22 cellular contexts compared by ENCODE assay signal in the genomic region with DNA sequence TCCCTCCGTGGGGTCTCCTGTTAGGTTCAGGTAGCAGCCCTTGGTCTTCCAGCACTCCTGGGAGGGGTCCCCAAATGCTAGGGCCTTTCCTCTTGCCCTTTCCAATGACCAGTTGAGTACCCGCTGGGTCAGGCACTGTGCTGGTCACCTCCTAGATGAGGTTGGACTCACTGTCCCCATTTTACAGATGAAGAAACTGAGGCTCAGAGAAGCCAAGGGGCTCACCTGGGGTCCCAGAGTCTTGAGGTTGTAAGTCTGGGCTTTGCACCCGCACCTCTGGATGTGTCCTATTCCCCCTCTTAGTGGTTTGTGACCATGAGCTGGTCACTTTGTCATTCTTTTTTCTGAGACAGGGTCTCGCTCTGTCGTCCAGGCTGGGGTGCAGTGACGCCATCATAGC. TPM values are rescaled to one million over a fixed set of nuclear protein-coding genes. Genes with fewer than 3 reads are reported as not detected.
DNase-seq lines count a peak whose midpoint lies in the region; ATAC-seq and TF ChIP-seq lines count a peak whose summit lies in the region.
"Had no signal": no experiment of that assay in that cellular context is flagged by ENCODE, and none has a peak within 500 bp of the region (broad histone marks: within the 10 kb centered on the region; RNA-seq: fewer than 3 reads in every experiment).

No MANE protein-coding gene starts in this region.

- H3K9me3 Mint-ChIP-seq in activated naive CD4-positive, alpha-beta T cell treated with anti-CD3 and anti-CD28 coated beads, Interleukin-2, amount 50 U/mL, for 24 hours: no peaks in the 10 kb centered on the region
- no peaks in the 10 kb centered on the region for H3K9me3 Mint-ChIP-seq in activated naive CD4-positive, alpha-beta T cell treated with anti-CD3 and anti-CD28 coated beads, Interleukin-2, amount 50 U/mL, for 72 hours
- no peaks in the 10 kb centered on the region for H3K9me3 Mint-ChIP-seq in activated T-helper 17 cell treated with anti-CD3 and anti-CD28 coated beads, Interleukin-2, amount 50 U/mL, for 72 hours
- no peaks in the 10 kb centered on the region for H3K9me3 Mint-ChIP-seq in memory B cell
- no peaks in the 10 kb centered on the region for H3K9me3 Mint-ChIP-seq in stimulated activated effector memory CD8-positive, alpha-beta T cell treated with anti-CD3 and anti-CD28 coated beads, Interleukin-12 subunit alpha, Interleukin-12 subunit beta, amount 100 ng/mL, for 72 hours

- 82% methylated on average over 6 of the region's 6 CpGs for WGBS in esophagus muscularis mucosa

- intact Hi-C loops in esophagus muscularis mucosa (cut with DNase I): no loop called here

- no peak overlapping the region for H3K27ac ChIP-seq in esophagus muscularis mucosa (replicated peaks in 1 of 4)
- H3K27ac ChIP-seq: C4-2B, heart left ventricle, neutrophil, thoracic aorta had no signal

- H3K4me3 ChIP-seq in esophagus muscularis mucosa: no peak overlapping the region
- H3K4me3 ChIP-seq: smooth muscle cell, thoracic aorta had no signal

- TF ChIP-seq CTCF in esophagus muscularis mucosa (IDR thresholded peaks at IDR 0.05): no peak

- peaks cover 8 to 56% (median 22%) of the 10 kb centered on the region in 4 donors for H3K27me3 ChIP-seq in esophagus muscularis mucosa

- H3K27ac Mint-ChIP-seq in activated naive CD4-positive, alpha-beta T cell treated with anti-CD3 and anti-CD28 coated beads, Interleukin-2, amount 50 U/mL, for 24 hours: no peak overlapping the region
- H3K27ac Mint-ChIP-seq in activated naive CD4-positive, alpha-beta T cell treated with anti-CD3 and anti-CD28 coated beads, Interleukin-2, amount 50 U/mL, for 72 hours: peak overlapping the region in 1 of 2 donors; percentile 44
- no peak overlapping the region for H3K27ac Mint-ChIP-seq in activated T-helper 17 cell treated with anti-CD3 and anti-CD28 coated beads, Interleukin-2, amount 50 U/mL, for 72 hours
- no peak overlapping the region for H3K27ac Mint-ChIP-seq in memory B cell
- H3K27ac Mint-ChIP-seq in stimulated activated effector memory CD8-positive, alpha-beta T cell treated with anti-CD3 and anti-CD28 coated beads, Interleukin-12 subunit alpha, Interleukin-12 subunit beta, amount 100 ng/mL, for 72 hours: no peak overlapping the region

- DNase-seq in activated naive CD4-positive, alpha-beta T cell treated with anti-CD3 and anti-CD28 coated beads, Interleukin-2, amount 50 U/mL, for 72 hours (ENCODE audit: low spot score in 2 of 2): no peak
- DNase-seq in memory B cell (ENCODE audit: low spot score in 2 of 2): no peak
- DNase-seq in stimulated activated effector memory CD8-positive, alpha-beta T cell treated with anti-CD3 and anti-CD28 coated beads, Interleukin-12 subunit alpha, Interleukin-12 subunit beta, amount 100 ng/mL, for 72 hours (ENCODE audit: low spot score in 2 of 2): no peak
- no peak for DNase-seq in iPS-NIHi11 (ENCODE audit: low spot score)
- DNase-seq in esophagus muscularis mucosa (ENCODE audit: extremely low spot score): no peak
- DNase-seq: activated effector memory CD4-positive, alpha-beta T cell treated with anti-CD3 and anti-CD28 coated beads, Interleukin-2, amount 50 U/mL, for 16 hours; amygdala; H7; heart left ventricle; KBM-7; NCI-H1694 treated with DMSO at 0.1 percent for 48 hours; NCI-H69; SK-N-SH; stimulated activated naive CD4-positive, alpha-beta T cell treated with Interleukin-2 at 50 U/mL for 16 hours; T-helper 9 cell had no signal

- no peak for TF ChIP-seq POLR2A in esophagus muscularis mucosa (IDR thresholded peaks at IDR 0.05; ENCODE audit: low read depth)

- peak overlapping the region; percentile 59 for H3K4me3 Mint-ChIP-seq in activated naive CD4-positive, alpha-beta T cell treated with anti-CD3 and anti-CD28 coated beads, Interleukin-2, amount 50 U/mL, for 24 hours
- H3K4me3 Mint-ChIP-seq in activated T-helper 17 cell treated with anti-CD3 and anti-CD28 coated beads, Interleukin-2, amount 50 U/mL, for 72 hours: peak overlapping the region; percentile 47
- peak overlapping the region; percentile 41 for H3K4me3 Mint-ChIP-seq in memory B cell
- H3K4me3 Mint-ChIP-seq in stimulated activated effector memory CD8-positive, alpha-beta T cell treated with anti-CD3 and anti-CD28 coated beads, Interleukin-12 subunit alpha, Interleukin-12 subunit beta, amount 100 ng/mL, for 72 hours: peak overlapping the region; percentile 55

- ATAC-seq in activated naive CD4-positive, alpha-beta T cell treated with anti-CD3 and anti-CD28 coated beads, Interleukin-2, amount 50 U/mL, for 72 hours: no peak
- ATAC-seq in activated T-helper 17 cell treated with anti-CD3 and anti-CD28 coated beads, Interleukin-2, amount 50 U/mL, for 72 hours (replicated peaks): no peak
- ATAC-seq in memory B cell (ENCODE audit: low read depth): no peak
- ATAC-seq in stimulated activated effector memory CD8-positive, alpha-beta T cell treated with anti-CD3 and anti-CD28 coated beads, Interleukin-12 subunit alpha, Interleukin-12 subunit beta, amount 100 ng/mL, for 72 hours: no peak
- ATAC-seq in GM19397 (IDR thresholded peaks at IDR 0.05; ENCODE audit: unreplicated experiment): no peak
- ATAC-seq: heart left ventricle had no signal

- no peak for TF ChIP-seq EP300 in esophagus muscularis mucosa (IDR thresholded peaks at IDR 0.05)

- no peaks in the 10 kb centered on the region for H3K36me3 ChIP-seq in esophagus muscularis mucosa
- H3K36me3 ChIP-seq: heart left ventricle, neutrophil, thoracic aorta had no signal

- peaks cover 9 to 28% (median 21%) of the 10 kb centered on the region in 4 donors for H3K4me1 ChIP-seq in esophagus muscularis mucosa

- H3K36me3 Mint-ChIP-seq in activated naive CD4-positive, alpha-beta T cell treated with anti-CD3 and anti-CD28 coated beads, Interleukin-2, amount 50 U/mL, for 24 hours: no peaks in the 10 kb centered on the region
- H3K36me3 Mint-ChIP-seq in activated naive CD4-positive, alpha-beta T cell treated with anti-CD3 and anti-CD28 coated beads, Interleukin-2, amount 50 U/mL, for 72 hours: no peaks in the 10 kb centered on the region
- no peaks in the 10 kb centered on the region for H3K36me3 Mint-ChIP-seq in activated T-helper 17 cell treated with anti-CD3 and anti-CD28 coated beads, Interleukin-2, amount 50 U/mL, for 72 hours (ENCODE audit: low read depth)
- H3K36me3 Mint-ChIP-seq in memory B cell: no peaks in the 10 kb centered on the region
- no peaks in the 10 kb centered on the region for H3K36me3 Mint-ChIP-seq in stimulated activated effector memory CD8-positive, alpha-beta T cell treated with anti-CD3 and anti-CD28 coated beads, Interleukin-12 subunit alpha, Interleukin-12 subunit beta, amount 100 ng/mL, for 72 hours

- peaks cover 4% of the 10 kb centered on the region for H3K4me1 Mint-ChIP-seq in activated naive CD4-positive, alpha-beta T cell treated with anti-CD3 and anti-CD28 coated beads, Interleukin-2, amount 50 U/mL, for 24 hours
- H3K4me1 Mint-ChIP-seq in activated T-helper 17 cell treated with anti-CD3 and anti-CD28 coated beads, Interleukin-2, amount 50 U/mL, for 72 hours: no peaks in the 10 kb centered on the region
- peaks cover 8% of the 10 kb centered on the region for H3K4me1 Mint-ChIP-seq in memory B cell
- H3K4me1 Mint-ChIP-seq in stimulated activated effector memory CD8-positive, alpha-beta T cell treated with anti-CD3 and anti-CD28 coated beads, Interleukin-12 subunit alpha, Interleukin-12 subunit beta, amount 100 ng/mL, for 72 hours: peaks cover 6% of the 10 kb centered on the region

- H3K9me3 ChIP-seq in esophagus muscularis mucosa: no peaks in the 10 kb centered on the region
- H3K9me3 ChIP-seq: heart left ventricle, neutrophil, SK-N-SH, thoracic aorta had no signal

- peaks cover 9% of the 10 kb centered on the region for H3K27me3 Mint-ChIP-seq in activated naive CD4-positive, alpha-beta T cell treated with anti-CD3 and anti-CD28 coated beads, Interleukin-2, amount 50 U/mL, for 24 hours
- peaks cover 15% of the 10 kb centered on the region for H3K27me3 Mint-ChIP-seq in activated T-helper 17 cell treated with anti-CD3 and anti-CD28 coated beads, Interleukin-2, amount 50 U/mL, for 72 hours
- peaks cover 12% of the 10 kb centered on the region for H3K27me3 Mint-ChIP-seq in memory B cell

RNA-seq across cellular contexts. Expression of a gene that starts 1.4 kb away (rescaled TPM):
- total RNA-seq in activated naive CD4-positive, alpha-beta T cell treated with anti-CD3 and anti-CD28 coated beads, Interleukin-2, amount 50 U/mL, for 72 hours: 10 to 100 TPM in 1 of 2 donors, under 1 TPM in 1; 0.77 to 11.3 TPM
- 1 to 10 TPM in 1 of 2 donors, under 1 TPM in 1; 0.78 to 6.6 TPM for total RNA-seq in activated T-helper 17 cell treated with anti-CD3 and anti-CD28 coated beads, Interleukin-2, amount 50 U/mL, for 72 hours
- under 1 TPM; under 0.01 to 0.32 (median 0.09) TPM for total RNA-seq in esophagus muscularis mucosa
- total RNA-seq: thoracic aorta had no signal

RNA-seq across cellular contexts. Expression of a gene that starts 7.5 kb away (rescaled TPM):
- total RNA-seq in activated naive CD4-positive, alpha-beta T cell treated with anti-CD3 and anti-CD28 coated beads, Interleukin-2, amount 50 U/mL, for 72 hours: 10 to 100 TPM; 49.5 to 52.2 TPM
- 10 to 100 TPM; 33.4 to 48.8 TPM for total RNA-seq in activated T-helper 17 cell treated with anti-CD3 and anti-CD28 coated beads, Interleukin-2, amount 50 U/mL, for 72 hours
- 10 to 100 TPM; 23.7 to 62.8 (median 36.3) TPM for total RNA-seq in esophagus muscularis mucosa

RNA-seq across cellular contexts. Expression of a gene that starts 12.9 kb away (rescaled TPM):
- total RNA-seq in activated naive CD4-positive, alpha-beta T cell treated with anti-CD3 and anti-CD28 coated beads, Interleukin-2, amount 50 U/mL, for 72 hours: 10 to 100 TPM in 1 of 2 donors, 1 to 10 TPM in 1; 6.3 to 10.3 TPM
- 1 to 10 TPM; 6.9 to 8.9 TPM for total RNA-seq in activated T-helper 17 cell treated with anti-CD3 and anti-CD28 coated beads, Interleukin-2, amount 50 U/mL, for 72 hours
- 1 to 10 TPM; 1.2 to 6.8 (median 5.7) TPM for total RNA-seq in esophagus muscularis mucosa

RNA-seq across cellular contexts. Expression of a gene that starts 16.9 kb away (rescaled TPM):
- 10 to 100 TPM; 15.1 to 20.9 TPM for total RNA-seq in activated naive CD4-positive, alpha-beta T cell treated with anti-CD3 and anti-CD28 coated beads, Interleukin-2, amount 50 U/mL, for 72 hours
- 10 to 100 TPM; 11.6 to 21.6 TPM for total RNA-seq in activated T-helper 17 cell treated with anti-CD3 and anti-CD28 coated beads, Interleukin-2, amount 50 U/mL, for 72 hours
- total RNA-seq in esophagus muscularis mucosa: 10 to 100 TPM in 3 of 4 donors, 1 to 10 TPM in 1; 8.9 to 20.0 (median 13.7) TPM

RNA-seq across cellular contexts. Expression of a gene that starts 25.6 kb away (rescaled TPM):
- 10 to 100 TPM; 19.0 to 22.5 TPM for total RNA-seq in activated naive CD4-positive, alpha-beta T cell treated with anti-CD3 and anti-CD28 coated beads, Interleukin-2, amount 50 U/mL, for 72 hours
- 10 to 100 TPM; 20.1 to 22.8 TPM for total RNA-seq in activated T-helper 17 cell treated with anti-CD3 and anti-CD28 coated beads, Interleukin-2, amount 50 U/mL, for 72 hours
- 10 to 100 TPM; 19.1 to 39.7 (median 28.5) TPM for total RNA-seq in esophagus muscularis mucosa
